8 cellular contexts compared by ENCODE assay signal in the genomic region with DNA sequence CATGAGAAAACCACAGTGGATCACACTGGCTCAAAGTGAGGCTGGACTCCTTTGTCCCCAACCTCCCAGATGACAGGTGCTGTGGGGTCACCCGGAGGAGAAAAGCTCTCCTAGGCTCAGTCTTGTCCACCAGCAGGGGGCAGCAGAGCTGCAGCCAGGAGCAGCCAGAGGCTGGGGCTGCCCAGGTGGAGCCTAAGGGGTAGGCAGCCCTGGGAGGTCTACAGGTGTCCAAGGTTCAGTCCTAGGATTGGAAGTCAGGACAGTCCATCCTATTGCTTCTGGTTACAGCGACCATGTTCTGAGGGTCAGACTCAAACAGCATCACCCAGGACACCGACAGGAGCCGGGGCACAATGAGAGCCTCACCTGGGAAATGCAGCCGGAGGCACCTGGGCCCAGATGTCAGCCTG.
DNase-seq lines count a peak whose midpoint lies in the region; ATAC-seq and TF ChIP-seq lines count a peak whose summit lies in the region.

No MANE protein-coding gene starts in this region.

- ATAC-seq in CD4-positive, alpha-beta T cell (ENCODE audit: poor library complexity) = no peak
- ATAC-seq in GM19397 (IDR thresholded peaks at IDR 0.05; ENCODE audit: unreplicated experiment) = no peak

- intact Hi-C loops in CD4-positive, alpha-beta T cell (cut with DNase I, micrococcal nuclease) = no loop called here

- no peaks in the 10 kb centered on the region for H3K9me3 ChIP-seq in CD4-positive, alpha-beta T cell (ENCODE audit: control insufficient read depth, low read length)

- no peak overlapping the region for H3K27ac Mint-ChIP-seq in CD4-positive, alpha-beta T cell
- no peak overlapping the region for H3K27ac Mint-ChIP-seq in progenitor cell of endocrine pancreas

- no peaks in the 10 kb centered on the region for H3K27me3 Mint-ChIP-seq in CD4-positive, alpha-beta T cell
- H3K27me3 Mint-ChIP-seq in progenitor cell of endocrine pancreas = peaks cover 12% of the 10 kb centered on the region

- H3K36me3 Mint-ChIP-seq in CD4-positive, alpha-beta T cell (ENCODE audit: low read depth) = no peaks in the 10 kb centered on the region
- H3K36me3 Mint-ChIP-seq in progenitor cell of endocrine pancreas (ENCODE audit: insufficient read depth) = no peaks in the 10 kb centered on the region

- DNase-seq in CD4-positive, alpha-beta T cell = peak in 9 of 10 experiments; percentile 60 to 87 (median 71)
- DNase-seq in LoVo (ENCODE audit: low spot score) (peak; percentile 45), fibroblast of gingiva (ENCODE audit: low read depth) (peak; percentile 14), progenitor cell of endocrine pancreas (ENCODE audit: low spot score, unreplicated experiment) (peak; percentile 63), HEK293T (ENCODE audit: extremely low spot score) (no peak), RWPE1 (ENCODE audit: low spot score) (no peak)
- DNase-seq in activated CD8-positive, alpha-beta memory T cell treated with anti-CD3 and anti-CD28 coated beads, Interleukin-2, amount 50 U/mL, for 1 hour (ENCODE audit: extremely low read depth) = peak; percentile 34

- H3K4me1 Mint-ChIP-seq in CD4-positive, alpha-beta T cell (ENCODE audit: low read depth) = peaks cover 61% of the 10 kb centered on the region
- H3K4me1 Mint-ChIP-seq in progenitor cell of endocrine pancreas (ENCODE audit: low read depth) = peaks cover 18% of the 10 kb centered on the region

- H3K4me3 Mint-ChIP-seq in CD4-positive, alpha-beta T cell = no peak overlapping the region
- no peak overlapping the region for H3K4me3 Mint-ChIP-seq in progenitor cell of endocrine pancreas (ENCODE audit: low read depth)

- CTCF ChIA-PET in CD4-positive, alpha-beta T cell (lab: Charles Lee) = no interaction called here
- CTCF ChIA-PET in HEK293T (lab: Yijun Ruan, JAX) (interaction anchor here (1.1 kb wide), 1 partner anchor 74 kb away, joined by 3 read pairs; no protein-coding TSS in a partner anchor), RWPE1 (lab: Yijun Ruan, JAX) (no interaction called here)

- POLR2A ChIA-PET in CD4-positive, alpha-beta T cell (lab: Charles Lee) = interaction anchor here (0.8 to 1.1 kb wide), 2 partner anchors 9 to 10 kb away, joined by 3 to 4 read pairs; no protein-coding TSS in a partner anchor
- POLR2A ChIA-PET in HEK293T (lab: Yijun Ruan, JAX) = no interaction called here
- POLR2A ChIA-PET in RWPE1 (lab: Yijun Ruan, JAX; ENCODE audit: low non-redundant PET) = no interaction called here

- TF ChIP-seq CTCF in CD4-positive, alpha-beta T cell (IDR thresholded peaks at IDR 0.05) = no peak
- TF ChIP-seq CTCF in progenitor cell of endocrine pancreas (IDR thresholded peaks at IDR 0.05; ENCODE audit: unreplicated experiment) (peak; percentile 92), RWPE1 (conservative IDR thresholded peaks at IDR 0.05; ENCODE audit: low read depth) (no peak)

- H3K9me3 Mint-ChIP-seq in CD4-positive, alpha-beta T cell = no peaks in the 10 kb centered on the region
- no peaks in the 10 kb centered on the region for H3K9me3 Mint-ChIP-seq in progenitor cell of endocrine pancreas (ENCODE audit: low read depth)

- no peak overlapping the region for H3K27ac ChIP-seq in CD4-positive, alpha-beta T cell (ENCODE audit: low read depth, low read length)
- H3K27ac ChIP-seq in RWPE1 = no peak overlapping the region

- H3K27me3 ChIP-seq in CD4-positive, alpha-beta T cell (ENCODE audit: control insufficient read depth, insufficient read depth, low read length) = no peaks in the 10 kb centered on the region

TF ChIP-seq in HEK293T, 16 proteins besides CTCF, POLR2A, EP300 and RAD21:
- TF ChIP-seq ELF4 (IDR thresholded peaks at IDR 0.05) (no peak), ARNT (IDR thresholded peaks at IDR 0.05) (no peak), SUZ12 (IDR thresholded peaks at IDR 0.05) (no peak), FOXA1 (IDR thresholded peaks at IDR 0.05) (no peak), L3MBTL2 (conservative IDR thresholded peaks at IDR 0.05) (no peak), FOXK2 (IDR thresholded peaks at IDR 0.05) (no peak), NFRKB (IDR thresholded peaks at IDR 0.05) (no peak)

Comparison
In these comparisons a context has a peak if more than half of its experiments do, and no peak if none do; other contexts are left out.
1. DNase-seq: peak in CD4-positive, alpha-beta T cell (9 of 10), LoVo (single experiment), activated CD8-positive, alpha-beta memory T cell treated with anti-CD3 and anti-CD28 coated beads, Interleukin-2, amount 50 U/mL, for 1 hour (single experiment), fibroblast of gingiva (single experiment) and progenitor cell of endocrine pancreas (single experiment); none in HEK293T (single experiment) and RWPE1 (single experiment).